Comparison of ENCODE assay signal across 12 cellular contexts in the genomic region with DNA sequence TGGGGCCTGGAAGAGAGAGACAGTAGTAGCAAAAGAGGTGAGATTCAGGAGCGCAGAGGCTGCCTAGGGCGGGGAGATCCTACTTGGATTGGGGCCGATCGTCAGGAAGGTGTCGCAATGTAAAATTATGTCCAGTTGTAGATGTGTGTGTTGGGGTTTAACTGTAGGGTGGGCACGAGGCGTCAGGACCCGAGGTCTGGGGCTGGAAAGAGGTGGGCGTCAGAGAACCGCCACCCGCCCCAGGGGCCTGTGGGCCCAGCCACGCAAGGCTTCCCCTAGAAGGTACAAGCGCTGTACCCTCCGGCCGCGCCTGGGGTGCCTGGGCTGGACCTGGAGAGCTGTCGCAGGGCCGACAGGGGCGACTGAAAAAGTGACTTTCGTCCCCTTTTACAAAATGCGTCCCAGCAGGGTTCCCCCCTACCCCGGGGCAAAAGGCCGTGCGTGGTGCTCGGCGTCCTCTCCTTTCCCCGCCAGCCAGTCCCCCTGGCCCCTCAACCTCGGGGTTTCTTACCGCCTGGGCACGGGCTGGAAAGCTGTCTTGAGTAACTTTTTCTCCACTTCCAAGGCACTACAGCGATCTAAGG. TPM values are rescaled to one million over a fixed set of nuclear protein-coding genes. Genes with fewer than 3 reads are reported as not detected.
A peak's percentile ranks its signal among the peaks of the same experiment; 100 is the strongest.
DNase-seq lines count a peak whose midpoint lies in the region; ATAC-seq, FAIRE-seq and TF ChIP-seq lines count a peak whose summit lies in the region.
"Had no signal": no experiment of that assay in that cellular context is flagged by ENCODE, and none has a peak within 500 bp of the region (broad histone marks: within the 10 kb centered on the region; RNA-seq: fewer than 3 reads in every experiment).

No MANE protein-coding gene starts in this region.

- H3K4me1 ChIP-seq in esophagus muscularis mucosa (peaks cover 27 to 69% (median 66%) of the 10 kb centered on the region in 4 donors), neuron (ENCODE audit: insufficient read depth, low read length) (peaks cover 18% of the 10 kb centered on the region)
- H3K4me1 ChIP-seq: SJCRH30 had no signal

- 19% methylated on average over 9 of the region's 31 CpGs for WGBS in esophagus muscularis mucosa

- H3K27ac ChIP-seq in esophagus muscularis mucosa (replicated peaks in 1 of 4) = no peak overlapping the region
- H3K27ac ChIP-seq: SJCRH30 had no signal

- DNase-seq in Caki2 (ENCODE audit: low read depth) = peak; percentile 21
- peak; percentile 34 for DNase-seq in LHCN-M2 (ENCODE audit: low read depth)
- no peak for DNase-seq in esophagus muscularis mucosa (ENCODE audit: extremely low spot score)
- DNase-seq in RPMI8226 = no peak
- DNase-seq in urothelium cell line (ENCODE audit: low spot score) = no peak
- DNase-seq: activated naive CD4-positive, alpha-beta T cell treated with anti-CD3 and anti-CD28 coated beads for 36 hours; hippocampal formation; MM.1S; SJCRH30 had no signal

- H3K36me3 ChIP-seq in esophagus muscularis mucosa = no peaks in the 10 kb centered on the region
- peaks cover 31% of the 10 kb centered on the region for H3K36me3 ChIP-seq in neuron (ENCODE audit: insufficient read depth, low read length)

- H3K27me3 ChIP-seq in esophagus muscularis mucosa (peaks cover 8 to 87% (median 66%) of the 10 kb centered on the region in 4 donors), neuron (ENCODE audit: insufficient read depth, low read length) (no peaks in the 10 kb centered on the region)
- H3K27me3 ChIP-seq: SJCRH30 had no signal

- no peak for TF ChIP-seq POLR2A in esophagus muscularis mucosa (IDR thresholded peaks at IDR 0.05; ENCODE audit: low read depth)

- ATAC-seq in HG03354 (IDR thresholded peaks at IDR 0.05; ENCODE audit: poor library complexity, severe bottlenecking, unreplicated experiment) (no peak), GM18858 (IDR thresholded peaks at IDR 0.05; ENCODE audit: unreplicated experiment) (no peak)

- in situ Hi-C loops in Caki2 (cut with HindIII; ENCODE audit: low pct_unique_long_range_greater_than_20kb, low sequenced_read_pairs) = no loop called here

- no peak overlapping the region for H2AFZ ChIP-seq in neuron (ENCODE audit: low read depth, low read length)

- intact Hi-C loops in esophagus muscularis mucosa (cut with DNase I) = loop anchor here (10.0 kb wide), 2 partner anchors 509 to 651 kb away; partner anchors contain the start of gene IRX5

- FAIRE-seq in urothelium cell line (lab: Jason Lieb, UNC) = no peak

- no peak for TF ChIP-seq CTCF in esophagus muscularis mucosa (IDR thresholded peaks at IDR 0.05)

- H3K9me3 ChIP-seq in esophagus muscularis mucosa = no peaks in the 10 kb centered on the region
- peaks cover 25% of the 10 kb centered on the region for H3K9me3 ChIP-seq in neuron (ENCODE audit: low read length)
- H3K9me3 ChIP-seq: SJCRH30 had no signal

- TF ChIP-seq EP300 in esophagus muscularis mucosa (IDR thresholded peaks at IDR 0.05) = no peak

- peak overlapping the region; percentile 53 to 65 (median 56) for H3K4me3 ChIP-seq in esophagus muscularis mucosa
- peak overlapping the region; percentile 77 for H3K4me3 ChIP-seq in neuron (ENCODE audit: low read length)
- H3K4me3 ChIP-seq: SJCRH30 had no signal

RNA-seq across cellular contexts. Expression of gene IRX3, which starts 2.8 kb away (rescaled TPM):
- 27.7 and 48.4 TPM in 2 replicates for total RNA-seq in Caki2 (2014; rRNA removed; shearing (Covaris generic); ENCODE audit: low replicate concordance)
- 82.7 and 84.1 TPM in 2 replicates for total RNA-seq in LHCN-M2 (2014; rRNA removed)
- 66.9 TPM for polyA plus RNA-seq in LHCN-M2 (2012)
- total RNA-seq in esophagus muscularis mucosa = 1 to 10 TPM in 2 of 4 donors, under 1 TPM in 2; 0.39 to 1.7 (median 1.1) TPM
- total RNA-seq: activated naive CD4-positive, alpha-beta T cell treated with anti-CD3 and anti-CD28 coated beads for 36 hours had no signal

Comparison
In these comparisons a context has a peak if more than half of its experiments do, and no peak if none do; other contexts are left out.
1. DNase-seq: peak in Caki2 (single experiment) and LHCN-M2 (single experiment); none in esophagus muscularis mucosa (single experiment), RPMI8226 (single experiment) and urothelium cell line (single experiment).
2. RNA of gene IRX3, which starts 2.8 kb away (total RNA-seq): 82.7 to 84.1 TPM in LHCN-M2 and 27.7 to 48.4 TPM in Caki2; 0.39 to 1.7 TPM in esophagus muscularis mucosa; every median in the first group is over 10 times any median in the second.